In the genomic region with DNA sequence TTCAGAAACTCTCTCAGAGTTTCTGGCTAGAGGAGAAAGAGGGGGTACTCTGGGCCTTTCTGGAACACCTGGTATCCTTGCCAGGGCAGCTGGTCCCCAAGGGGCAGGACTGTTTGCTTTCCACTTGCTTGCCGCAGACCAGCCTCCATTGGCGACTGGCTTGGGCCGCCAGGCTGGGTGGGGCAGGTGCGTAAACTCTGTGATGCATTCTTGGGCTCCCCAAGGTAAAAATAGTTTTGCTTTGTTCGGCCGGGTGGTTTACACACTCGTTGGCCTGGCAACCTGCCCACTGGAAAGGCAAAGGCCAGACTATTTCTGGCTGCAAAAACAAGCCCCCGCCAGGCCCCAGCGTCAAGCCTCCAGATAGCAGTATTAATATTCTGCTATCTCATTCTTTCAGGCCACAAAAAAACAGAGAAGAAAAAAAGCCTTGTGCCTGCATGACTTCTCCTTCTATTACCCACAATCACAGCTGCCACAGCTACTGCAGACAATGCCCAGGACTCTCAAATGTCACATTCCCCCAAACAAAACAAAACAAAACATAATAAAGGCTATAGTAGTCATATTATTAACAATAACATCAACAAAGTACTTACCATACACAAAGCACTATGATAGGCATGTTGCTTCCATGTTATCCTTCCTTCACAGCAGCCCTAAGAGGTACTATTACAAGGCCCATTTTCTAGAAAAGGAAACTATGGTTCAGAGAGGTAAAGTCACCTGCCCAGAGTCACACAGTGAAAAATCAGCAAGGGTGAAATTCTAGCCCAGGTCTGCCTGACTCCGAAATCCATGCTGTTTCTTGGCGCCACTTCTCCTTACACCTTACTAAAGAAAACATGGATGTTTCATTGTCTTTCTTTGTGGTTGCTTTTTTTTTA, we compare ENCODE assay signal across 1 cellular context.
TF ChIP-seq lines count a peak whose summit lies in the region.

No MANE protein-coding gene starts in this region.

TF ChIP-seq in GM12878, 131 proteins besides CTCF, POLR2A, EP300 and RAD21 (continued from another document and continues in another):
- TF ChIP-seq CBFB (IDR thresholded peaks at IDR 0.05; ENCODE audit: low read depth) (peak; percentile 62; the same call in 1 of the 2 replicates), KAT2A (conservative IDR thresholded peaks at IDR 0.05; ENCODE audit: control insufficient read depth, low read depth, low read length) (no peak), BRCA1 (IDR thresholded peaks at IDR 0.05; ENCODE audit: low read depth, low read length) (no peak), YY1 (IDR thresholded peaks at IDR 0.05; ENCODE audit: low read depth, low read length) (0 out of 2 replicates have a peak, but pooled peaks have one; percentile 21), MTA2 (IDR thresholded peaks at IDR 0.05; ENCODE audit: low read depth) (peak; percentile 80), ATF2 (IDR thresholded peaks at IDR 0.05; ENCODE audit: low read length) (no peak), SMC3 (IDR thresholded peaks at IDR 0.05; ENCODE audit: borderline replicate concordance, low read length) (no peak), MEF2B (IDR thresholded peaks at IDR 0.05; ENCODE audit: partially characterized antibody, poor library complexity, severe bottlenecking) (peak; percentile 96), NFYA (IDR thresholded peaks at IDR 0.05; ENCODE audit: borderline replicate concordance, low read depth, low read length) (no peak), ZNF687 (IDR thresholded peaks at IDR 0.05) (0 out of 2 replicates have a peak, but pooled peaks have one; percentile 35), PAX5 (IDR thresholded peaks at IDR 0.05; ENCODE audit: borderline replicate concordance, low read depth, low read length) (peak; percentile 75; the same call in 1 of the 2 replicates), WRNIP1 (IDR thresholded peaks at IDR 0.05; ENCODE audit: borderline replicate concordance, low read depth, low read length) (no peak), BMI1 (IDR thresholded peaks at IDR 0.05; ENCODE audit: borderline replicate concordance) (peak; percentile 88), RFX5 (IDR thresholded peaks at IDR 0.05; ENCODE audit: low read depth, low read length) (no peak), SPI1 (IDR thresholded peaks at IDR 0.05; ENCODE audit: borderline replicate concordance, insufficient read depth, low read depth, low read length) (no peak), CBX3 (IDR thresholded peaks at IDR 0.05; ENCODE audit: borderline replicate concordance, low read depth) (no peak), NFIC (IDR thresholded peaks at IDR 0.05; ENCODE audit: low read depth, low read length) (0 out of 2 replicates have a peak, but pooled peaks have one; percentile 51), POLR2AphosphoS5 (IDR thresholded peaks at IDR 0.05; ENCODE audit: low read length) (no peak), CHD4 (IDR thresholded peaks at IDR 0.05) (no peak), SUPT20H (IDR thresholded peaks at IDR 0.05; ENCODE audit: borderline replicate concordance, control insufficient read depth, low read depth, low read length) (no peak), CEBPB (IDR thresholded peaks at IDR 0.05; ENCODE audit: borderline replicate concordance in 1 of 2, low read depth in 2 of 2, low read length in 2 of 2) (no peak), EGR1 (IDR thresholded peaks at IDR 0.05; ENCODE audit: borderline replicate concordance in 1 of 2, low read depth in 2 of 2, low read length in 2 of 2) (peak in 1 of 2 experiments; percentile 39; a peak in 1 of 3 replicates), SREBF2 (IDR thresholded peaks at IDR 0.05; ENCODE audit: low read length) (no peak), SRF (IDR thresholded peaks at IDR 0.05; ENCODE audit: low read depth in 2 of 2, low read length in 2 of 2) (no peak), TBL1XR1 (IDR thresholded peaks at IDR 0.05; ENCODE audit: low read depth, low read length) (peak; percentile 85), ATF7 (IDR thresholded peaks at IDR 0.05; ENCODE audit: low read depth) (peak; percentile 75; the same call in 1 of the 2 replicates), BCLAF1 (IDR thresholded peaks at IDR 0.05) (no peak), ZNF207 (IDR thresholded peaks at IDR 0.05; ENCODE audit: borderline replicate concordance) (no peak), ZNF274 (IDR thresholded peaks at IDR 0.05; ENCODE audit: insufficient read depth, insufficient read length) (no peak), ZNF384 (IDR thresholded peaks at IDR 0.05; ENCODE audit: borderline replicate concordance, low read depth, low read length) (peak; percentile 65), TCF7 (IDR thresholded peaks at IDR 0.05; ENCODE audit: borderline replicate concordance) (peak; percentile 27; the same call in 1 of the 2 replicates)
- TF ChIP-seq, protein P1, sequence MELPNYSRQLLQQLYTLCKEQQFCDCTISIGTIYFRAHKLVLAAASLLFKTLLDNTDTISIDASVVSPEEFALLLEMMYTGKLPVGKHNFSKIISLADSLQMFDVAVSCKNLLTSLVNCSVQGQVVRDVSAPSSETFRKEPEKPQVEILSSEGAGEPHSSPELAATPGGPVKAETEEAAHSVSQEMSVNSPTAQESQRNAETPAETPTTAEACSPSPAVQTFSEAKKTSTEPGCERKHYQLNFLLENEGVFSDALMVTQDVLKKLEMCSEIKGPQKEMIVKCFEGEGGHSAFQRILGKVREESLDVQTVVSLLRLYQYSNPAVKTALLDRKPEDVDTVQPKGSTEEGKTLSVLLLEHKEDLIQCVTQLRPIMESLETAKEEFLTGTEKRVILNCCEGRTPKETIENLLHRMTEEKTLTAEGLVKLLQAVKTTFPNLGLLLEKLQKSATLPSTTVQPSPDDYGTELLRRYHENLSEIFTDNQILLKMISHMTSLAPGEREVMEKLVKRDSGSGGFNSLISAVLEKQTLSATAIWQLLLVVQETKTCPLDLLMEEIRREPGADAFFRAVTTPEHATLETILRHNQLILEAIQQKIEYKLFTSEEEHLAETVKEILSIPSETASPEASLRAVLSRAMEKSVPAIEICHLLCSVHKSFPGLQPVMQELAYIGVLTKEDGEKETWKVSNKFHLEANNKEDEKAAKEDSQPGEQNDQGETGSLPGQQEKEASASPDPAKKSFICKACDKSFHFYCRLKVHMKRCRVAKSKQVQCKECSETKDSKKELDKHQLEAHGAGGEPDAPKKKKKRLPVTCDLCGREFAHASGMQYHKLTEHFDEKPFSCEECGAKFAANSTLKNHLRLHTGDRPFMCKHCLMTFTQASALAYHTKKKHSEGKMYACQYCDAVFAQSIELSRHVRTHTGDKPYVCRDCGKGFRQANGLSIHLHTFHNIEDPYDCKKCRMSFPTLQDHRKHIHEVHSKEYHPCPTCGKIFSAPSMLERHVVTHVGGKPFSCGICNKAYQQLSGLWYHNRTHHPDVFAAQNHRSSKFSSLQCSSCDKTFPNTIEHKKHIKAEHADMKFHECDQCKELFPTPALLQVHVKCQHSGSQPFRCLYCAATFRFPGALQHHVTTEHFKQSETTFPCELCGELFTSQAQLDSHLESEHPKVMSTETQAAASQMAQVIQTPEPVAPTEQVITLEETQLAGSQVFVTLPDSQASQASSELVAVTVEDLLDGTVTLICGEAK (IDR thresholded peaks at IDR 0.05; ENCODE audit: borderline replicate concordance), result no peak
- TF ChIP-seq, protein P2, sequence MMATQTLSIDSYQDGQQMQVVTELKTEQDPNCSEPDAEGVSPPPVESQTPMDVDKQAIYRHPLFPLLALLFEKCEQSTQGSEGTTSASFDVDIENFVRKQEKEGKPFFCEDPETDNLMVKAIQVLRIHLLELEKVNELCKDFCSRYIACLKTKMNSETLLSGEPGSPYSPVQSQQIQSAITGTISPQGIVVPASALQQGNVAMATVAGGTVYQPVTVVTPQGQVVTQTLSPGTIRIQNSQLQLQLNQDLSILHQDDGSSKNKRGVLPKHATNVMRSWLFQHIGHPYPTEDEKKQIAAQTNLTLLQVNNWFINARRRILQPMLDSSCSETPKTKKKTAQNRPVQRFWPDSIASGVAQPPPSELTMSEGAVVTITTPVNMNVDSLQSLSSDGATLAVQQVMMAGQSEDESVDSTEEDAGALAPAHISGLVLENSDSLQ (IDR thresholded peaks at IDR 0.05), result no peak
- TF ChIP-seq, protein P3, sequence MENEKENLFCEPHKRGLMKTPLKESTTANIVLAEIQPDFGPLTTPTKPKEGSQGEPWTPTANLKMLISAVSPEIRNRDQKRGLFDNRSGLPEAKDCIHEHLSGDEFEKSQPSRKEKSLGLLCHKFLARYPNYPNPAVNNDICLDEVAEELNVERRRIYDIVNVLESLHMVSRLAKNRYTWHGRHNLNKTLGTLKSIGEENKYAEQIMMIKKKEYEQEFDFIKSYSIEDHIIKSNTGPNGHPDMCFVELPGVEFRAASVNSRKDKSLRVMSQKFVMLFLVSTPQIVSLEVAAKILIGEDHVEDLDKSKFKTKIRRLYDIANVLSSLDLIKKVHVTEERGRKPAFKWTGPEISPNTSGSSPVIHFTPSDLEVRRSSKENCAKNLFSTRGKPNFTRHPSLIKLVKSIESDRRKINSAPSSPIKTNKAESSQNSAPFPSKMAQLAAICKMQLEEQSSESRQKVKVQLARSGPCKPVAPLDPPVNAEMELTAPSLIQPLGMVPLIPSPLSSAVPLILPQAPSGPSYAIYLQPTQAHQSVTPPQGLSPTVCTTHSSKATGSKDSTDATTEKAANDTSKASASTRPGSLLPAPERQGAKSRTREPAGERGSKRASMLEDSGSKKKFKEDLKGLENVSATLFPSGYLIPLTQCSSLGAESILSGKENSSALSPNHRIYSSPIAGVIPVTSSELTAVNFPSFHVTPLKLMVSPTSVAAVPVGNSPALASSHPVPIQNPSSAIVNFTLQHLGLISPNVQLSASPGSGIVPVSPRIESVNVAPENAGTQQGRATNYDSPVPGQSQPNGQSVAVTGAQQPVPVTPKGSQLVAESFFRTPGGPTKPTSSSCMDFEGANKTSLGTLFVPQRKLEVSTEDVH (IDR thresholded peaks at IDR 0.05; ENCODE audit: low read depth, partially characterized antibody), result no peak
- TF ChIP-seq, protein P4, sequence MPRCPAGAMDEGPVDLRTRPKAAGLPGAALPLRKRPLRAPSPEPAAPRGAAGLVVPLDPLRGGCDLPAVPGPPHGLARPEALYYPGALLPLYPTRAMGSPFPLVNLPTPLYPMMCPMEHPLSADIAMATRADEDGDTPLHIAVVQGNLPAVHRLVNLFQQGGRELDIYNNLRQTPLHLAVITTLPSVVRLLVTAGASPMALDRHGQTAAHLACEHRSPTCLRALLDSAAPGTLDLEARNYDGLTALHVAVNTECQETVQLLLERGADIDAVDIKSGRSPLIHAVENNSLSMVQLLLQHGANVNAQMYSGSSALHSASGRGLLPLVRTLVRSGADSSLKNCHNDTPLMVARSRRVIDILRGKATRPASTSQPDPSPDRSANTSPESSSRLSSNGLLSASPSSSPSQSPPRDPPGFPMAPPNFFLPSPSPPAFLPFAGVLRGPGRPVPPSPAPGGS (IDR thresholded peaks at IDR 0.05; ENCODE audit: borderline replicate concordance, insufficient read depth, low read depth, low read length, poor library complexity, severe bottlenecking), result no peak
